Comparison of ENCODE assay signal across 22 cellular contexts in genomic region chr17:13477180-13477611, GRCh38.
DNase-seq lines count a peak whose midpoint lies in the region; ATAC-seq and TF ChIP-seq lines count a peak whose summit lies in the region.
"Had no signal": no experiment of that assay in that cellular context is flagged by ENCODE, and none has a peak within 500 bp of the region (broad histone marks: within the 10 kb centered on the region; RNA-seq: fewer than 3 reads in every experiment).

No MANE protein-coding gene starts in this region.

- peaks cover 16% of the 10 kb centered on the region for H3K9me3 Mint-ChIP-seq in MCF 10A (ENCODE audit: unreplicated experiment)

- no peaks in the 10 kb centered on the region for H4K20me1 ChIP-seq in fibroblast of lung (ENCODE audit: control insufficient read depth, extremely low read depth, insufficient read depth, low read length)

- intact Hi-C loops in MCF 10A (cut with micrococcal nuclease) (no loop called here), breast epithelium (cut with DNase I; ENCODE audit: low total_unique reads) (no loop called here)

- H2AFZ ChIP-seq in fibroblast of lung (ENCODE audit: low read length) = no peak overlapping the region
- H2AFZ ChIP-seq: GM23338 had no signal

- no TSS peak for BruUV-seq in MCF 10A (replicated peaks; lab: Mats Ljungman, UMichigan)

- no peak for TF ChIP-seq EP300 in tibial nerve (IDR thresholded peaks at IDR 0.05)

- no peak overlapping the region for H3K4me3 Mint-ChIP-seq in MCF 10A (ENCODE audit: unreplicated experiment)
- H3K4me3 Mint-ChIP-seq: activated B cell treated with CpG ODN at 0.5 μM for 24 hours; activated T-helper 1 cell treated with anti-CD3 and anti-CD28 coated beads, Interleukin-12 subunit alpha, Interleukin-12 subunit beta, Interleukin-2, Interleukin-4 antibody, amounts not matched to agents 30 ng/mL and 10 ng/mL and 1 ng/mL, durations not matched to agents 14 hours and 24 hours and 36 hours; GM23338; IgD-negative memory B cell; neural crest cell; stimulated activated effector memory CD8-positive, alpha-beta T cell treated with anti-CD3 and anti-CD28 coated beads, Interleukin-12 subunit alpha, Interleukin-12 subunit beta, amount 100 ng/mL, for 72 hours had no signal

- H3K27me3 Mint-ChIP-seq in MCF 10A (ENCODE audit: insufficient read depth, unreplicated experiment) = no peaks in the 10 kb centered on the region

- H3K27ac Mint-ChIP-seq in MCF 10A (ENCODE audit: low read depth, unreplicated experiment) = no peak overlapping the region
- H3K27ac Mint-ChIP-seq: activated B cell treated with CpG ODN at 0.5 μM for 24 hours; activated T-helper 1 cell treated with anti-CD3 and anti-CD28 coated beads, Interleukin-12 subunit alpha, Interleukin-12 subunit beta, Interleukin-2, Interleukin-4 antibody, amounts not matched to agents 30 ng/mL and 10 ng/mL and 1 ng/mL, durations not matched to agents 14 hours and 24 hours and 36 hours; GM23338; IgD-negative memory B cell; stimulated activated effector memory CD8-positive, alpha-beta T cell treated with anti-CD3 and anti-CD28 coated beads, Interleukin-12 subunit alpha, Interleukin-12 subunit beta, amount 100 ng/mL, for 72 hours had no signal

- no peak overlapping the region for H3K4me2 ChIP-seq in fibroblast of lung (ENCODE audit: extremely low read depth, insufficient read depth, low read length)
- H3K4me2 ChIP-seq: GM23338 had no signal

- H3K36me3 ChIP-seq in breast epithelium = no peaks in the 10 kb centered on the region
- no peaks in the 10 kb centered on the region for H3K36me3 ChIP-seq in fibroblast of lung (ENCODE audit: control insufficient read depth, insufficient read depth, low read length)
- peaks cover 0 to 3% (median 0%) of the 10 kb centered on the region in 3 donors for H3K36me3 ChIP-seq in tibial nerve
- H3K36me3 ChIP-seq: gastrocnemius medialis had no signal

- TF ChIP-seq POLR2A in breast epithelium (IDR thresholded peaks at IDR 0.05) = no peak
- TF ChIP-seq POLR2A in tibial nerve (IDR thresholded peaks at IDR 0.05) = no peak

- DNase-seq in MCF 10A (ENCODE audit: unreplicated experiment) = peak; percentile 40
- DNase-seq in breast epithelium (ENCODE audit: low spot score in 2 of 2) = no peak
- peak; percentile 38 to 75 for DNase-seq in fibroblast of lung (ENCODE audit: low read depth in 2 of 2)
- DNase-seq in D341Med (ENCODE audit: low spot score) = no peak
- no peak for DNase-seq in SIG-M5 (lab: John Stamatoyannopoulos, UW)
- no peak for DNase-seq in GF-D8 (lab: John Stamatoyannopoulos, UW)
- no peak for DNase-seq in tibial nerve (ENCODE audit: low spot score in 2 of 2)
- DNase-seq: activated B cell treated with CpG ODN at 0.5 μM for 24 hours; activated CD8-positive, alpha-beta memory T cell treated with anti-CD3 and anti-CD28 coated beads for 24 hours; DMS53; gastrocnemius medialis; NCI-H1048; NCI-H2029 treated with DMSO at 0.1 percent for 48 hours; NCI-H510A treated with DMSO at 0.1 percent for 48 hours; SHP77; T-helper 2 cell had no signal

- H3K79me2 ChIP-seq in fibroblast of lung (ENCODE audit: control insufficient read depth, insufficient read depth, low read length) = no peaks in the 10 kb centered on the region

- CTCF ChIA-PET in MCF 10A (lab: Yijun Ruan, JAX) = no interaction called here

- H3K36me3 Mint-ChIP-seq in MCF 10A (ENCODE audit: insufficient read depth, unreplicated experiment) = no peaks in the 10 kb centered on the region
- H3K36me3 Mint-ChIP-seq: IgD-negative memory B cell; stimulated activated effector memory CD8-positive, alpha-beta T cell treated with anti-CD3 and anti-CD28 coated beads, Interleukin-12 subunit alpha, Interleukin-12 subunit beta, amount 100 ng/mL, for 72 hours had no signal

- H3K27ac ChIP-seq in breast epithelium = no peak overlapping the region
- H3K27ac ChIP-seq in fibroblast of lung (ENCODE audit: insufficient read depth, low read length) = no peak overlapping the region
- no peak overlapping the region for H3K27ac ChIP-seq in tibial nerve
- H3K27ac ChIP-seq: gastrocnemius medialis had no signal

- peaks cover 11% of the 10 kb centered on the region for H3K4me1 Mint-ChIP-seq in MCF 10A (ENCODE audit: insufficient read depth, unreplicated experiment)
- H3K4me1 Mint-ChIP-seq: activated B cell treated with CpG ODN at 0.5 μM for 24 hours; GM23338; IgD-negative memory B cell; stimulated activated effector memory CD8-positive, alpha-beta T cell treated with anti-CD3 and anti-CD28 coated beads, Interleukin-12 subunit alpha, Interleukin-12 subunit beta, amount 100 ng/mL, for 72 hours had no signal

- TF ChIP-seq CTCF in MCF 10A (IDR thresholded peaks at IDR 0.05; ENCODE audit: unreplicated experiment) (no peak), breast epithelium (IDR thresholded peaks at IDR 0.05) (no peak), fibroblast of lung (conservative IDR thresholded peaks at IDR 0.05 in 1 of 2, IDR thresholded peaks at IDR 0.05 in 1 of 2; ENCODE audit: low read depth in 1 of 2, low read length in 2 of 2) (no peak), tibial nerve (IDR thresholded peaks at IDR 0.05) (no peak)

- H3K4me1 ChIP-seq in breast epithelium (no peaks in the 10 kb centered on the region), fibroblast of lung (ENCODE audit: control insufficient read depth, extremely low read depth, insufficient read depth, low read length) (peaks cover 2% of the 10 kb centered on the region), tibial nerve (peaks cover 0 to 4% (median 0%) of the 10 kb centered on the region in 4 donors)
- H3K4me1 ChIP-seq: gastrocnemius medialis had no signal

- POLR2A ChIA-PET in MCF 10A (lab: Yijun Ruan, JAX) = no interaction called here

- H3K27me3 ChIP-seq in breast epithelium (no peaks in the 10 kb centered on the region), fibroblast of lung (ENCODE audit: control insufficient read depth, insufficient read depth, low read length) (no peaks in the 10 kb centered on the region), tibial nerve (no peaks in the 10 kb centered on the region)
- H3K27me3 ChIP-seq: gastrocnemius medialis had no signal

- ATAC-seq in SK-N-SH treated with all-trans-retinoic acid at 6 μM for 48 hours = peak; percentile 66
- ATAC-seq: gastrocnemius medialis; GM23338; stimulated activated effector memory CD8-positive, alpha-beta T cell treated with anti-CD3 and anti-CD28 coated beads, Interleukin-12 subunit alpha, Interleukin-12 subunit beta, amount 100 ng/mL, for 72 hours had no signal

- H3K4me3 ChIP-seq in breast epithelium (no peak overlapping the region), fibroblast of lung (replicated peaks in 1 of 4; ENCODE audit: control extremely low read depth in 1 of 4, insufficient read depth in 1 of 4, low read depth in 3 of 4, low read length in 4 of 4) (no peak overlapping the region), tibial nerve (no peak overlapping the region)
- H3K4me3 ChIP-seq: gastrocnemius medialis, GM23338 had no signal

- peaks cover 15 to 17% of the 10 kb centered on the region in 2 donors for H3K9me3 ChIP-seq in breast epithelium
- no peaks in the 10 kb centered on the region for H3K9me3 ChIP-seq in fibroblast of lung (ENCODE audit: control insufficient read depth, insufficient read depth, low read depth, low read length)
- H3K9me3 ChIP-seq in tibial nerve = peaks cover 0 to 24% (median 0%) of the 10 kb centered on the region in 4 donors
- H3K9me3 ChIP-seq: gastrocnemius medialis had no signal

- no peak overlapping the region for H3K9ac ChIP-seq in fibroblast of lung (ENCODE audit: insufficient read depth, low read length)

TF ChIP-seq in SK-N-SH treated with all-trans-retinoic acid at 6 μM for 48 hours, 23 proteins besides CTCF, POLR2A, EP300 and RAD21:
- TF ChIP-seq PPARA (CRISPR knock-in tag; IDR thresholded peaks at IDR 0.05; ENCODE audit: borderline replicate concordance) (no peak), ZFP3 (CRISPR knock-in tag; IDR thresholded peaks at IDR 0.05) (no peak), CREB5 (CRISPR knock-in tag; IDR thresholded peaks at IDR 0.05; ENCODE audit: low read depth) (no peak), ZFP30 (CRISPR knock-in tag; IDR thresholded peaks at IDR 0.05) (no peak), ZC3H10 (CRISPR knock-in tag; IDR thresholded peaks at IDR 0.05) (no peak), RARB (CRISPR knock-in tag; IDR thresholded peaks at IDR 0.05) (no peak), OSR1 (CRISPR knock-in tag; IDR thresholded peaks at IDR 0.05) (no peak), CSRNP3 (CRISPR knock-in tag; IDR thresholded peaks at IDR 0.05) (no peak), CSDC2 (CRISPR knock-in tag; IDR thresholded peaks at IDR 0.05) (no peak), TOX (CRISPR knock-in tag; IDR thresholded peaks at IDR 0.05; ENCODE audit: borderline replicate concordance) (no peak), ZNF8 (CRISPR knock-in tag; IDR thresholded peaks at IDR 0.05) (no peak), BACH2 (CRISPR knock-in tag; IDR thresholded peaks at IDR 0.05; ENCODE audit: borderline replicate concordance) (no peak)

Comparison
In these comparisons a context has a peak if more than half of its experiments do, and no peak if none do; other contexts are left out.
1. DNase-seq: peak in MCF 10A (single experiment) and fibroblast of lung (2 of 2); none in breast epithelium (0 of 2), D341Med (single experiment), SIG-M5 (single experiment), GF-D8 (single experiment) and tibial nerve (0 of 2).